ENCODE assay signal across 18 cellular contexts in the genomic region with DNA sequence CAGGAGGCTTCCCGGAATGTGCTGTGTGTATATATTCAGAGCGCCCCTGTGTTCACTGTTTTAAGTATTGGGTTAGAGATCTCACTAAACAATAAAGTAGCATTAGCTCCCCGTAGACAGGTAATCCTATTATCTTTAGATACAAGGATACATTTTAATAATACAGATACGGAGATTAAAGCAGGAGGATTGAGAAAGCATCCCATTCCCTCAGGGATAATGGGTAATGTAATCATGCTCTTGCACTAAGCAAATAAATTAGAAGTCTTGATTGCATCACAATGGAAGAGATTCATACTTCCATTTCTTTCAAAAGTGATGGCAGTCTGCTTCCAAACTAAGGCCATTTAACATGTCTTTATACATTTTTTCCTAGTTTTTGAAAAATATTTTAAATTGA.
"Had no signal": no experiment of that assay in that cellular context is flagged by ENCODE, and none has a peak within 500 bp of the region (broad histone marks: within the 10 kb centered on the region; RNA-seq: fewer than 3 reads in every experiment).

No MANE protein-coding gene starts in this region.

- H3K4me1 ChIP-seq: esophagus squamous epithelium, psoas muscle, sigmoid colon, testis, tibial nerve, upper lobe of right lung, vagina had no signal

- H3K27ac Mint-ChIP-seq: dendritic cell treated with granulocyte-macrophage colony-stimulating factor and Interleukin-4, amounts not matched to agents 40 ng/mL and 50 ng/mL, for 4 days; effector memory CD8-positive, alpha-beta T cell; naive thymus-derived CD8-positive, alpha-beta T cell; stimulated activated naive B cell treated with anti-CD40 and anti-IgM and Interleukin-4, amounts not matched to agents 10 μg/mL and 1 μg/mL and 100 μg/mL, for 72 hours; stimulated activated naive CD8-positive, alpha-beta T cell treated with anti-CD3 and anti-CD28 coated beads, Interleukin-15, amount 100 ng/mL, for 72 hours had no signal

- H3K27ac ChIP-seq: esophagus squamous epithelium, neutrophil, psoas muscle, sigmoid colon, skin epidermis, testis, tibial nerve, upper lobe of right lung, vagina had no signal

- DNase-seq: effector memory CD8-positive, alpha-beta T cell; esophagus squamous epithelium; hippocampal formation; mucosa of descending colon; naive thymus-derived CD8-positive, alpha-beta T cell; psoas muscle; sigmoid colon; stimulated activated CD4-positive, alpha-beta T cell treated with anti-CD3 and anti-CD28 coated beads, Interleukin-2, amount 100 ng/mL, for 24 hours; stimulated activated CD4-positive, alpha-beta T cell treated with anti-CD3 and anti-CD28 coated beads, Interleukin-4, amount 100 ng/mL, for 4 hours; stimulated activated naive B cell treated with anti-CD40 and anti-IgM and Interleukin-4, amounts not matched to agents 10 μg/mL and 1 μg/mL and 100 μg/mL, for 72 hours; stimulated activated naive CD8-positive, alpha-beta T cell treated with anti-CD3 and anti-CD28 coated beads, Interleukin-15, amount 100 ng/mL, for 72 hours; testis; upper lobe of right lung had no signal

- H3K4me3 ChIP-seq: esophagus squamous epithelium, mucosa of descending colon, psoas muscle, sigmoid colon, skin epidermis, testis, tibial nerve, upper lobe of right lung, vagina had no signal

- ATAC-seq: effector memory CD8-positive, alpha-beta T cell; mucosa of descending colon; naive thymus-derived CD8-positive, alpha-beta T cell; psoas muscle; stimulated activated naive B cell treated with anti-CD40 and anti-IgM and Interleukin-4, amounts not matched to agents 10 μg/mL and 1 μg/mL and 100 μg/mL, for 72 hours; stimulated activated naive CD8-positive, alpha-beta T cell treated with anti-CD3 and anti-CD28 coated beads, Interleukin-15, amount 100 ng/mL, for 72 hours; upper lobe of right lung had no signal

- H3K9me3 Mint-ChIP-seq: stimulated activated naive B cell treated with anti-CD40 and anti-IgM and Interleukin-4, amounts not matched to agents 10 μg/mL and 1 μg/mL and 100 μg/mL, for 72 hours had no signal

- H3K27me3 ChIP-seq: esophagus squamous epithelium, neutrophil, sigmoid colon, testis, tibial nerve, upper lobe of right lung, vagina had no signal

- H3K9me3 ChIP-seq: esophagus squamous epithelium, neutrophil, psoas muscle, sigmoid colon, testis, tibial nerve, upper lobe of right lung, vagina had no signal

- H3K27me3 Mint-ChIP-seq: dendritic cell treated with granulocyte-macrophage colony-stimulating factor and Interleukin-4, amounts not matched to agents 40 ng/mL and 50 ng/mL, for 4 days; effector memory CD8-positive, alpha-beta T cell; naive thymus-derived CD8-positive, alpha-beta T cell; stimulated activated naive B cell treated with anti-CD40 and anti-IgM and Interleukin-4, amounts not matched to agents 10 μg/mL and 1 μg/mL and 100 μg/mL, for 72 hours; stimulated activated naive CD8-positive, alpha-beta T cell treated with anti-CD3 and anti-CD28 coated beads, Interleukin-15, amount 100 ng/mL, for 72 hours had no signal

- H3K4me3 Mint-ChIP-seq: dendritic cell treated with granulocyte-macrophage colony-stimulating factor and Interleukin-4, amounts not matched to agents 40 ng/mL and 50 ng/mL, for 4 days; effector memory CD8-positive, alpha-beta T cell; naive thymus-derived CD8-positive, alpha-beta T cell; stimulated activated naive B cell treated with anti-CD40 and anti-IgM and Interleukin-4, amounts not matched to agents 10 μg/mL and 1 μg/mL and 100 μg/mL, for 72 hours; stimulated activated naive CD8-positive, alpha-beta T cell treated with anti-CD3 and anti-CD28 coated beads, Interleukin-15, amount 100 ng/mL, for 72 hours had no signal

- H3K4me1 Mint-ChIP-seq: naive thymus-derived CD8-positive, alpha-beta T cell; stimulated activated naive B cell treated with anti-CD40 and anti-IgM and Interleukin-4, amounts not matched to agents 10 μg/mL and 1 μg/mL and 100 μg/mL, for 72 hours; stimulated activated naive CD8-positive, alpha-beta T cell treated with anti-CD3 and anti-CD28 coated beads, Interleukin-15, amount 100 ng/mL, for 72 hours had no signal

- H3K36me3 Mint-ChIP-seq: naive thymus-derived CD8-positive, alpha-beta T cell; stimulated activated naive B cell treated with anti-CD40 and anti-IgM and Interleukin-4, amounts not matched to agents 10 μg/mL and 1 μg/mL and 100 μg/mL, for 72 hours had no signal

- H3K36me3 ChIP-seq: esophagus squamous epithelium, neutrophil, sigmoid colon, tibial nerve, upper lobe of right lung, vagina had no signal
